Comparison of ENCODE assay signal across 24 cellular contexts in the genomic region with DNA sequence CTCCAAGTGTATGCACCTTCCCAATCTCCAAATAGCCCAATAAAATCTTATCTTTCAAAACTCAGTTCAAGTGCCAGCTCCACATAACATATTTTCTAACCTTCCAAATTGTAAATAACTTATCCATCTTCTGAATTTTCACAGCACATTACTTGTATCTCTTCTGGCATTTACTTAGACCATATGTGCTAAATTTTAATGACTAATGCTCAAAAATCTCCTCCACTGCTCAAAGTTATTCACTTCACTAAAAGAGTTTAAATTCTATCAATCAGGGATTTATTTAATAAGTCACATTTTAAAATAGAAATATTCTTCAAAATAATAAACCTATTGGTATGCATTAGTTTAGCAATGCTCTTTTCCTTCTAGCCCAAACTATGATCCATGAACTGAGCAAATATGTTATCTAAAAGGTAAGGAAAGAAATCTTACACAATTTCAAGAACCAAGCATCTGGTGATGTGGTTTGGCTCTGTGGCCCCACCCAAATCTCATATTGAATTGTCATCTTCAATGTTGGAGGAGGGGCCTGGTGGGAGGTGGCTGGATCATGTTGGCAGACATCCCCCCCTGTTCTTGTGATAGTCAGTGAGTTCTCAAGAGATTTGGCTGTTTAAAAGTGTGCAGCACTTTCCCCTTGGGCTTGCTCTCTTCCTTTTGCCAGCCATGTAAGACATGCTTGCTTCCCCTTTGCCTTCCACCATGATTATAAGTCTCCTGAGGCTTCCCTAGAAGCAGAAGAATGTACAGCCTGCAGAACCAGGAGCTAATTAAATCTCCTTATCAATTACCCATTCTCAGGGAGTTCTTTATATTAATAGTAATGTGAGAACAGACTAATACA. TPM values are rescaled to one million over a fixed set of nuclear protein-coding genes. Genes with fewer than 3 reads are reported as not detected.
"Had no signal": no experiment of that assay in that cellular context is flagged by ENCODE, and none has a peak within 500 bp of the region (broad histone marks: within the 10 kb centered on the region; RNA-seq: fewer than 3 reads in every experiment).

No MANE protein-coding gene starts in this region.

- H3K27ac ChIP-seq: body of pancreas, skin epidermis, thoracic aorta, upper lobe of left lung had no signal

- FAIRE-seq: frontal cortex, kidney had no signal

- ATAC-seq: body of pancreas; effector memory CD8-positive, alpha-beta T cell; left lobe of liver; stimulated activated memory B cell treated with anti-CD40 and anti-IgM and Interleukin-4, amounts not matched to agents 10 μg/mL and 1 μg/mL and 100 μg/mL, for 72 hours had no signal

- H3K36me3 ChIP-seq: thoracic aorta, upper lobe of left lung had no signal

- H3K4me1 ChIP-seq: body of pancreas, upper lobe of left lung had no signal

- H3K4me3 ChIP-seq: body of pancreas, skin epidermis, thoracic aorta, upper lobe of left lung had no signal

- DNase-seq: activated B cell treated with CpG ODN at 0.5 μM for 24 hours; activated CD4-positive, alpha-beta memory T cell treated with anti-CD3 and anti-CD28 coated beads for 36 hours; activated CD4-positive, alpha-beta T cell treated with anti-CD3 and anti-CD28 coated beads for 4 hours; activated gamma-delta T cell treated with Interleukin-2 at 50 U/mL for 16 hours; activated naive CD8-positive, alpha-beta T cell treated with anti-CD3 and anti-CD28 coated beads for 36 hours; activated T-cell treated with anti-CD3 and anti-CD28 coated beads for 4 hours; amygdala; body of pancreas; caudate nucleus; effector memory CD8-positive, alpha-beta T cell; kidney; mammary epithelial cell; occipital lobe; stimulated activated CD4-positive, alpha-beta T cell treated with anti-CD3 and anti-CD28 coated beads, Interleukin-4, amount 100 ng/mL, for 4 hours; T-helper 9 cell; upper lobe of left lung had no signal

- H3K27me3 ChIP-seq: body of pancreas, upper lobe of left lung had no signal

- H3K9me3 ChIP-seq: body of pancreas, thoracic aorta, upper lobe of left lung had no signal

RNA-seq across cellular contexts. Expression of gene GPR22, which starts 28.1 kb away (rescaled TPM):
- total RNA-seq: activated B cell treated with CpG ODN at 0.5 μM for 24 hours; activated CD4-positive, alpha-beta memory T cell treated with anti-CD3 and anti-CD28 coated beads for 36 hours; activated naive CD8-positive, alpha-beta T cell treated with anti-CD3 and anti-CD28 coated beads for 36 hours; activated T-helper 1 cell treated with anti-CD3 and anti-CD28 coated beads, Interleukin-12 subunit alpha, Interleukin-12 subunit beta, Interleukin-2, Interleukin-4 antibody, amounts not matched to agents 30 ng/mL and 10 ng/mL and 1 ng/mL, durations not matched to agents 14 hours and 24 hours and 36 hours; body of pancreas; dermis microvascular lymphatic vessel endothelial cell; kidney; left lobe of liver; progenitor cell of endocrine pancreas; thoracic aorta; upper lobe of left lung had no signal
- polyA plus RNA-seq: mammary epithelial cell had no signal
